In genomic region chr6:99604161-99605073, GRCh38 we compare ENCODE assay signal across 1 cellular context.
TF ChIP-seq lines count a peak whose summit lies in the region.

No MANE protein-coding gene starts in this region.

TF ChIP-seq in SK-N-SH, 30 proteins besides CTCF, POLR2A, EP300 and RAD21 (continued from another document):
- TF ChIP-seq, protein P1, sequence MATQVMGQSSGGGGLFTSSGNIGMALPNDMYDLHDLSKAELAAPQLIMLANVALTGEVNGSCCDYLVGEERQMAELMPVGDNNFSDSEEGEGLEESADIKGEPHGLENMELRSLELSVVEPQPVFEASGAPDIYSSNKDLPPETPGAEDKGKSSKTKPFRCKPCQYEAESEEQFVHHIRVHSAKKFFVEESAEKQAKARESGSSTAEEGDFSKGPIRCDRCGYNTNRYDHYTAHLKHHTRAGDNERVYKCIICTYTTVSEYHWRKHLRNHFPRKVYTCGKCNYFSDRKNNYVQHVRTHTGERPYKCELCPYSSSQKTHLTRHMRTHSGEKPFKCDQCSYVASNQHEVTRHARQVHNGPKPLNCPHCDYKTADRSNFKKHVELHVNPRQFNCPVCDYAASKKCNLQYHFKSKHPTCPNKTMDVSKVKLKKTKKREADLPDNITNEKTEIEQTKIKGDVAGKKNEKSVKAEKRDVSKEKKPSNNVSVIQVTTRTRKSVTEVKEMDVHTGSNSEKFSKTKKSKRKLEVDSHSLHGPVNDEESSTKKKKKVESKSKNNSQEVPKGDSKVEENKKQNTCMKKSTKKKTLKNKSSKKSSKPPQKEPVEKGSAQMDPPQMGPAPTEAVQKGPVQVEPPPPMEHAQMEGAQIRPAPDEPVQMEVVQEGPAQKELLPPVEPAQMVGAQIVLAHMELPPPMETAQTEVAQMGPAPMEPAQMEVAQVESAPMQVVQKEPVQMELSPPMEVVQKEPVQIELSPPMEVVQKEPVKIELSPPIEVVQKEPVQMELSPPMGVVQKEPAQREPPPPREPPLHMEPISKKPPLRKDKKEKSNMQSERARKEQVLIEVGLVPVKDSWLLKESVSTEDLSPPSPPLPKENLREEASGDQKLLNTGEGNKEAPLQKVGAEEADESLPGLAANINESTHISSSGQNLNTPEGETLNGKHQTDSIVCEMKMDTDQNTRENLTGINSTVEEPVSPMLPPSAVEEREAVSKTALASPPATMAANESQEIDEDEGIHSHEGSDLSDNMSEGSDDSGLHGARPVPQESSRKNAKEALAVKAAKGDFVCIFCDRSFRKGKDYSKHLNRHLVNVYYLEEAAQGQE (IDR thresholded peaks at IDR 0.05; ENCODE audit: low read depth, low read length): no peak
- TF ChIP-seq JUND (IDR thresholded peaks at IDR 0.05) (no peak), ELF1 (IDR thresholded peaks at IDR 0.05) (no peak), NFIC (IDR thresholded peaks at IDR 0.05; ENCODE audit: borderline replicate concordance) (no peak), MAX (IDR thresholded peaks at IDR 0.05; ENCODE audit: low read depth) (no peak), RXRA (IDR thresholded peaks at IDR 0.05; ENCODE audit: borderline replicate concordance, low read depth) (no peak), TAF1 (IDR thresholded peaks at IDR 0.05; ENCODE audit: borderline replicate concordance, low read depth, low read length) (no peak), GABPA (IDR thresholded peaks at IDR 0.05; ENCODE audit: low read depth) (no peak), PBX3 (IDR thresholded peaks at IDR 0.05) (no peak)
TF ChIP-seq in SK-N-SH: peak in this region for 0.
